ENCODE assay signal across 9 cellular contexts in genomic region chr3:5006755-5007202, GRCh38. TPM values are rescaled to one million over a fixed set of nuclear protein-coding genes. Genes with fewer than 3 reads are reported as not detected.
A peak's percentile ranks its signal among the peaks of the same experiment; 100 is the strongest.
DNase-seq lines count a peak whose midpoint lies in the region; ATAC-seq, FAIRE-seq and TF ChIP-seq lines count a peak whose summit lies in the region.
"Had no signal": no experiment of that assay in that cellular context is flagged by ENCODE, and none has a peak within 500 bp of the region (broad histone marks: within the 10 kb centered on the region; RNA-seq: fewer than 3 reads in every experiment).

No MANE protein-coding gene starts in this region.

- H3K4me1 Mint-ChIP-seq in stimulated activated memory B cell treated with anti-CD40 and anti-IgM and Interleukin-4, amounts not matched to agents 10 μg/mL and 1 μg/mL and 100 μg/mL, for 72 hours = peaks cover 43% of the 10 kb centered on the region

- no peak for TF ChIP-seq POLR2A in H54 (IDR thresholded peaks at IDR 0.05; ENCODE audit: low read depth, low read length)

- peak overlapping the region; percentile 34 for H3K4me3 Mint-ChIP-seq in stimulated activated memory B cell treated with anti-CD40 and anti-IgM and Interleukin-4, amounts not matched to agents 10 μg/mL and 1 μg/mL and 100 μg/mL, for 72 hours

- ATAC-seq in GM18870 (IDR thresholded peaks at IDR 0.05; ENCODE audit: unreplicated experiment) (peak; percentile 87), HG02884 (IDR thresholded peaks at IDR 0.05; ENCODE audit: unreplicated experiment) (peak; percentile 64)
- peak; percentile 80 to 82 for ATAC-seq in activated CD4-positive, CD25-positive, alpha-beta regulatory T cell treated with anti-CD3 and anti-CD28 coated beads, Interleukin-2, amount 50 U/mL, for 24 hours
- peak; percentile 76 for ATAC-seq in stimulated activated memory B cell treated with anti-CD40 and anti-IgM and Interleukin-4, amounts not matched to agents 10 μg/mL and 1 μg/mL and 100 μg/mL, for 72 hours

- intact Hi-C loops in cardiac septum (cut with DNase I) = no loop called here

- TF ChIP-seq CTCF in coronary artery (IDR thresholded peaks at IDR 0.05) = no peak

- H3K36me3 Mint-ChIP-seq in stimulated activated memory B cell treated with anti-CD40 and anti-IgM and Interleukin-4, amounts not matched to agents 10 μg/mL and 1 μg/mL and 100 μg/mL, for 72 hours = no peaks in the 10 kb centered on the region

- H3K27me3 Mint-ChIP-seq in stimulated activated memory B cell treated with anti-CD40 and anti-IgM and Interleukin-4, amounts not matched to agents 10 μg/mL and 1 μg/mL and 100 μg/mL, for 72 hours = no peaks in the 10 kb centered on the region

- H3K9me3 Mint-ChIP-seq in stimulated activated memory B cell treated with anti-CD40 and anti-IgM and Interleukin-4, amounts not matched to agents 10 μg/mL and 1 μg/mL and 100 μg/mL, for 72 hours = no peaks in the 10 kb centered on the region

- no peak overlapping the region for H3K4me3 ChIP-seq in coronary artery
- H3K4me3 ChIP-seq: tibial artery had no signal

- peak overlapping the region; percentile 79 for H3K27ac Mint-ChIP-seq in stimulated activated memory B cell treated with anti-CD40 and anti-IgM and Interleukin-4, amounts not matched to agents 10 μg/mL and 1 μg/mL and 100 μg/mL, for 72 hours

- FAIRE-seq in H54 (lab: Jason Lieb, UNC) = no peak

- DNase-seq in cardiac septum (ENCODE audit: low spot score) (peak; percentile 77), EL (no peak), coronary artery (ENCODE audit: low spot score) (no peak), H54 (ENCODE audit: insufficient read length, low spot score) (no peak)

- no peak overlapping the region for H3K27ac ChIP-seq in coronary artery
- H3K27ac ChIP-seq: tibial artery had no signal

RNA-seq across cellular contexts. Expression of gene BHLHE40, which starts 27.5 kb away (rescaled TPM):
- 71.5 TPM for total RNA-seq in cardiac septum
